1 cellular context compared by ENCODE assay signal in genomic region chr1:23103001-23103879, GRCh38.
TF ChIP-seq lines count a peak whose summit lies in the region.

No MANE protein-coding gene starts in this region.

TF ChIP-seq in K562, 482 proteins besides CTCF, POLR2A, EP300 and RAD21 (continued from another document and continues in another):
- TF ChIP-seq TEAD2 (tag; IDR thresholded peaks at IDR 0.05), result no peak
- TF ChIP-seq EP400 (IDR thresholded peaks at IDR 0.05), result no peak
- TF ChIP-seq ZNF445 (CRISPR knock-in tag; IDR thresholded peaks at IDR 0.05; ENCODE audit: low read depth), result no peak
- TF ChIP-seq MAFK (IDR thresholded peaks at IDR 0.05; ENCODE audit: low read length), result no peak; the same call in 1 of the 2 replicates
- no peak for TF ChIP-seq ARID2 (IDR thresholded peaks at IDR 0.05)
- no peak for TF ChIP-seq CBX5 (IDR thresholded peaks at IDR 0.05; ENCODE audit: borderline replicate concordance, low read depth)
- TF ChIP-seq ZFP91 (CRISPR knock-in tag; IDR thresholded peaks at IDR 0.05), result no peak
- TF ChIP-seq ATF1 (CRISPR knock-in tag; IDR thresholded peaks at IDR 0.05), result no peak
- TF ChIP-seq ATF1 (tag; IDR thresholded peaks at IDR 0.05), result peak; percentile 48; the same call in 1 of the 2 replicates
- TF ChIP-seq ZNF224 (CRISPR knock-in tag; IDR thresholded peaks at IDR 0.05), result 0 out of 2 replicates have a peak, but pooled peaks have one; percentile 30
- no peak for TF ChIP-seq BCL6 (CRISPR knock-in tag; IDR thresholded peaks at IDR 0.05)
- TF ChIP-seq ZNF586 (CRISPR knock-in tag; conservative IDR thresholded peaks at IDR 0.05), result no peak
- TF ChIP-seq E2F8 (IDR thresholded peaks at IDR 0.05; ENCODE audit: low read depth, partially characterized antibody), result peak; percentile 30
- TF ChIP-seq ZNF551 (CRISPR knock-in tag; IDR thresholded peaks at IDR 0.05), result no peak
- TF ChIP-seq SMARCA5 (IDR thresholded peaks at IDR 0.05), result no peak
- TF ChIP-seq ZNF143 (CRISPR knock-in tag; IDR thresholded peaks at IDR 0.05), result no peak
- no peak for TF ChIP-seq NR2C2 (CRISPR knock-in tag; IDR thresholded peaks at IDR 0.05)
- no peak for TF ChIP-seq NR2C2 (tag; IDR thresholded peaks at IDR 0.05)
- no peak for TF ChIP-seq HMG20A (CRISPR knock-in tag; conservative IDR thresholded peaks at IDR 0.05)
- no peak for TF ChIP-seq ZZZ3 (IDR thresholded peaks at IDR 0.05)
- no peak for TF ChIP-seq RBM39 (optimal IDR thresholded peaks at IDR 0.05; ENCODE audit: low read depth, low read length)
- TF ChIP-seq, protein P1, sequence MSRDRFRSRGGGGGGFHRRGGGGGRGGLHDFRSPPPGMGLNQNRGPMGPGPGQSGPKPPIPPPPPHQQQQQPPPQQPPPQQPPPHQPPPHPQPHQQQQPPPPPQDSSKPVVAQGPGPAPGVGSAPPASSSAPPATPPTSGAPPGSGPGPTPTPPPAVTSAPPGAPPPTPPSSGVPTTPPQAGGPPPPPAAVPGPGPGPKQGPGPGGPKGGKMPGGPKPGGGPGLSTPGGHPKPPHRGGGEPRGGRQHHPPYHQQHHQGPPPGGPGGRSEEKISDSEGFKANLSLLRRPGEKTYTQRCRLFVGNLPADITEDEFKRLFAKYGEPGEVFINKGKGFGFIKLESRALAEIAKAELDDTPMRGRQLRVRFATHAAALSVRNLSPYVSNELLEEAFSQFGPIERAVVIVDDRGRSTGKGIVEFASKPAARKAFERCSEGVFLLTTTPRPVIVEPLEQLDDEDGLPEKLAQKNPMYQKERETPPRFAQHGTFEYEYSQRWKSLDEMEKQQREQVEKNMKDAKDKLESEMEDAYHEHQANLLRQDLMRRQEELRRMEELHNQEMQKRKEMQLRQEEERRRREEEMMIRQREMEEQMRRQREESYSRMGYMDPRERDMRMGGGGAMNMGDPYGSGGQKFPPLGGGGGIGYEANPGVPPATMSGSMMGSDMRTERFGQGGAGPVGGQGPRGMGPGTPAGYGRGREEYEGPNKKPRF (IDR thresholded peaks at IDR 0.05; ENCODE audit: low read depth, low read length), result no peak
- TF ChIP-seq, protein P2, sequence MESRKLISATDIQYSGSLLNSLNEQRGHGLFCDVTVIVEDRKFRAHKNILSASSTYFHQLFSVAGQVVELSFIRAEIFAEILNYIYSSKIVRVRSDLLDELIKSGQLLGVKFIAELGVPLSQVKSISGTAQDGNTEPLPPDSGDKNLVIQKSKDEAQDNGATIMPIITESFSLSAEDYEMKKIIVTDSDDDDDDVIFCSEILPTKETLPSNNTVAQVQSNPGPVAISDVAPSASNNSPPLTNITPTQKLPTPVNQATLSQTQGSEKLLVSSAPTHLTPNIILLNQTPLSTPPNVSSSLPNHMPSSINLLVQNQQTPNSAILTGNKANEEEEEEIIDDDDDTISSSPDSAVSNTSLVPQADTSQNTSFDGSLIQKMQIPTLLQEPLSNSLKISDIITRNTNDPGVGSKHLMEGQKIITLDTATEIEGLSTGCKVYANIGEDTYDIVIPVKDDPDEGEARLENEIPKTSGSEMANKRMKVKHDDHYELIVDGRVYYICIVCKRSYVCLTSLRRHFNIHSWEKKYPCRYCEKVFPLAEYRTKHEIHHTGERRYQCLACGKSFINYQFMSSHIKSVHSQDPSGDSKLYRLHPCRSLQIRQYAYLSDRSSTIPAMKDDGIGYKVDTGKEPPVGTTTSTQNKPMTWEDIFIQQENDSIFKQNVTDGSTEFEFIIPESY (CRISPR knock-in tag; IDR thresholded peaks at IDR 0.05), result no peak
- no peak for TF ChIP-seq GATAD2A (IDR thresholded peaks at IDR 0.05)
- no peak for TF ChIP-seq ZNF12 (CRISPR knock-in tag; IDR thresholded peaks at IDR 0.05)
- no peak for TF ChIP-seq E2F3 (CRISPR knock-in tag; IDR thresholded peaks at IDR 0.05)
- TF ChIP-seq, protein P3, sequence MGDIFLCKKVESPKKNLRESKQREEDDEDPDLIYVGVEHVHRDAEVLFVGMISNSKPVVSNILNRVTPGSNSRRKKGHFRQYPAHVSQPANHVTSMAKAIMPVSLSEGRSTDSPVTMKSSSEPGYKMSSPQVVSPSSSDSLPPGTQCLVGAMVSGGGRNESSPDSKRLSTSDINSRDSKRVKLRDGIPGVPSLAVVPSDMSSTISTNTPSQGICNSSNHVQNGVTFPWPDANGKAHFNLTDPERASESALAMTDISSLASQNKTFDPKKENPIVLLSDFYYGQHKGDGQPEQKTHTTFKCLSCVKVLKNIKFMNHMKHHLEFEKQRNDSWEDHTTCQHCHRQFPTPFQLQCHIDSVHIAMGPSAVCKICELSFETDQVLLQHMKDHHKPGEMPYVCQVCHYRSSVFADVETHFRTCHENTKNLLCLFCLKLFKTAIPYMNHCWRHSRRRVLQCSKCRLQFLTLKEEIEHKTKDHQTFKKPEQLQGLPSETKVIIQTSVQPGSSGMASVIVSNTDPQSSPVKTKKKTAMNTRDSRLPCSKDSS (IDR thresholded peaks at IDR 0.05; ENCODE audit: low read depth, partially characterized antibody), result no peak
- TF ChIP-seq HIVEP1 (CRISPR knock-in tag; IDR thresholded peaks at IDR 0.05), result no peak
- TF ChIP-seq NRF1 (conservative IDR thresholded peaks at IDR 0.05 in 1 of 2, IDR thresholded peaks at IDR 0.05 in 1 of 2), result no peak; a peak in 1 of 4 replicates
- no peak for TF ChIP-seq POLR2AphosphoS5 (IDR thresholded peaks at IDR 0.05; ENCODE audit: control insufficient read depth, insufficient read depth, low read depth, low read length)
- TF ChIP-seq SLC30A9 (CRISPR knock-in tag; IDR thresholded peaks at IDR 0.05), result no peak
- TF ChIP-seq YY1 (IDR thresholded peaks at IDR 0.05; ENCODE audit: borderline replicate concordance in 1 of 3, control insufficient read depth in 1 of 3, extremely low read depth in 1 of 3, insufficient read depth in 3 of 3, insufficient read length in 1 of 3, insufficient replicate concordance in 2 of 3, low read depth in 1 of 3, low read length in 2 of 3), result no peak
- no peak for TF ChIP-seq ZFX (CRISPR knock-in tag; IDR thresholded peaks at IDR 0.05)
- 0 out of 2 replicates have a peak, but pooled peaks have one; percentile 15 for TF ChIP-seq ARID3A (IDR thresholded peaks at IDR 0.05; ENCODE audit: borderline replicate concordance, low read depth, low read length)
- TF ChIP-seq SRSF3 (IDR thresholded peaks at IDR 0.05; ENCODE audit: insufficient read depth, low read length), result no peak
- no peak for TF ChIP-seq ZSCAN32 (CRISPR knock-in tag; IDR thresholded peaks at IDR 0.05)
- TF ChIP-seq ZNF263 (CRISPR knock-in tag; IDR thresholded peaks at IDR 0.05; ENCODE audit: borderline replicate concordance), result no peak
- no peak for TF ChIP-seq TCF7L2 (IDR thresholded peaks at IDR 0.05; ENCODE audit: low read depth, low read length)
- TF ChIP-seq NCOA2 (IDR thresholded peaks at IDR 0.05; ENCODE audit: partially characterized antibody in 2 of 2), result no peak
- TF ChIP-seq IRF9 (tag; IDR thresholded peaks at IDR 0.05), result no peak
- no peak for TF ChIP-seq MCM5 (IDR thresholded peaks at IDR 0.05; ENCODE audit: low read depth)
- TF ChIP-seq MBD2 (IDR thresholded peaks at IDR 0.05; ENCODE audit: borderline replicate concordance, low read depth), result no peak
- no peak for TF ChIP-seq MYNN (IDR thresholded peaks at IDR 0.05)
- no peak for TF ChIP-seq MYNN (CRISPR knock-in tag; IDR thresholded peaks at IDR 0.05)
- TF ChIP-seq COPS2 (conservative IDR thresholded peaks at IDR 0.05), result no peak
- no peak for TF ChIP-seq RBFOX2 (IDR thresholded peaks at IDR 0.05; ENCODE audit: low read depth, low read length)
- peak; percentile 42; the same call in 1 of the 2 replicates for TF ChIP-seq ZBTB2 (IDR thresholded peaks at IDR 0.05)
- no peak for TF ChIP-seq RFX7 (CRISPR knock-in tag; IDR thresholded peaks at IDR 0.05)
- no peak for TF ChIP-seq EZH2 (IDR thresholded peaks at IDR 0.05; ENCODE audit: borderline replicate concordance, low read depth, low read length)
- TF ChIP-seq, protein P4, sequence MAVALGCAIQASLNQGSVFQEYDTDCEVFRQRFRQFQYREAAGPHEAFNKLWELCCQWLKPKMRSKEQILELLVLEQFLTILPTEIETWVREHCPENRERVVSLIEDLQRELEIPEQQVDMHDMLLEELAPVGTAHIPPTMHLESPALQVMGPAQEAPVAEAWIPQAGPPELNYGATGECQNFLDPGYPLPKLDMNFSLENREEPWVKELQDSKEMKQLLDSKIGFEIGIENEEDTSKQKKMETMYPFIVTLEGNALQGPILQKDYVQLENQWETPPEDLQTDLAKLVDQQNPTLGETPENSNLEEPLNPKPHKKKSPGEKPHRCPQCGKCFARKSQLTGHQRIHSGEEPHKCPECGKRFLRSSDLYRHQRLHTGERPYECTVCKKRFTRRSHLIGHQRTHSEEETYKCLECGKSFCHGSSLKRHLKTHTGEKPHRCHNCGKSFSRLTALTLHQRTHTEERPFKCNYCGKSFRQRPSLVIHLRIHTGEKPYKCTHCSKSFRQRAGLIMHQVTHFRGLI (CRISPR knock-in tag; IDR thresholded peaks at IDR 0.05), result no peak
- TF ChIP-seq RCOR1 (IDR thresholded peaks at IDR 0.05; ENCODE audit: borderline replicate concordance in 1 of 2, low read depth in 2 of 2, low read length in 2 of 2), result peak; percentile 76 to 98
- no peak for TF ChIP-seq L3MBTL2 (IDR thresholded peaks at IDR 0.05)
- no peak for TF ChIP-seq ZNF696 (CRISPR knock-in tag; conservative IDR thresholded peaks at IDR 0.05)
- TF ChIP-seq ZNF431 (CRISPR knock-in tag; IDR thresholded peaks at IDR 0.05), result no peak
